In the genomic region with DNA sequence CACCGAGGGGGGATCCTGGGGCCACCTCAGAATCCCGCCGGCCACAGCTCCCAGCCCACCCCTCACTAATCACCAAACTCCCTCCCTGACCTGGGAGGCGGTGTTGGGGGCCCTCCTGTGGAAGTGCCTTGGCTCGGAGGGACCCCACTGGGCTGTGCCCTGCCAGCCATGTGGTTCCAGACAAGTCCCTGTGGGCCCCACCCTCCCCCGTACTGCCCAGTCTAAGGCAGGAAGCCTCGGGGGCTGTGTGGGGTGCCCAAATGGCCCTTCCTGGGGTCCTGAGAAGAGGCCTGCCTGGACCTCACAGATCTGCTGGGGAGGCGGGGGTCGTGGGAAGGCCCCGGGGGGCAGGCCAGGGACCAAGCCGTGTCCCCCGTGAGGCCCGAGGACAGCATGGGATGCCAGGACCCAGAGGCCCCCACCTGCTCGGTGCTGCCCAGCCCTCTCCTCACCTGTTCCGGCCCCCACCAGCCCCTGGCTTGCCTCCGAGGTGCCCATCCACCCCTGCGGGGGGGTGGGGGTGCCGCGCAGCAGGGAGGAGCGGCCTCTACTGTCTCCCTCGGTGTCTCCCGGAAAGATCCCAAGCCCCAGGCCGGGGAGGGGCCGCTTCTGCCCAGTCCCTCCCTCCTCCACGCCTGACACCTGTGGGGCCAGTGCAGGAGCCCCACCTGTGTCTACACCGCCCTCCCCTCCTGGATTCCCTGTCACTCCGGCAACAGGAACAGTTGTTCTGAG, we compare ENCODE assay signal across 29 cellular contexts. TPM values are rescaled to one million over a fixed set of nuclear protein-coding genes. Genes with fewer than 3 reads are reported as not detected.
DNase-seq lines count a peak whose midpoint lies in the region; ATAC-seq and TF ChIP-seq lines count a peak whose summit lies in the region.
"Had no signal": no experiment of that assay in that cellular context is flagged by ENCODE, and none has a peak within 500 bp of the region (broad histone marks: within the 10 kb centered on the region; RNA-seq: fewer than 3 reads in every experiment).

No MANE protein-coding gene starts in this region.

- H3F3A ChIP-seq in MM.1S (ENCODE audit: insufficient read depth, low read length) = peaks cover 11% of the 10 kb centered on the region

- no peaks in the 10 kb centered on the region for H3K9me2 ChIP-seq in MM.1S (replicated peaks; ENCODE audit: insufficient read depth, low read length)

- H3K9me3 ChIP-seq in MM.1S (replicated peaks; ENCODE audit: insufficient read depth, low read length) (no peaks in the 10 kb centered on the region), colonic mucosa (no peaks in the 10 kb centered on the region), A673 (ENCODE audit: low read depth, low read length, poor library complexity, severe bottlenecking) (no peaks in the 10 kb centered on the region)
- H3K9me3 ChIP-seq: esophagus muscularis mucosa, pancreas, Peyer's patch, SJCRH30, stomach had no signal

- H2AFZ ChIP-seq in MM.1S (ENCODE audit: low read length) = 0 out of 2 replicates have a peak overlapping the region, but pooled peaks have one; percentile 12
- H2AFZ ChIP-seq: hepatocyte had no signal

- 0 out of 2 replicates have a peak overlapping the region, but pooled peaks have one; percentile 42 for H3K4me2 ChIP-seq in MM.1S (ENCODE audit: low read depth, low read length)
- H3K4me2 ChIP-seq: hepatocyte had no signal

- H3K36me3 ChIP-seq in MM.1S (replicated peaks; ENCODE audit: insufficient read depth, low read length) (no peaks in the 10 kb centered on the region), colonic mucosa (no peaks in the 10 kb centered on the region), A673 (ENCODE audit: insufficient read depth, low read length, poor library complexity, severe bottlenecking) (no peaks in the 10 kb centered on the region)
- H3K36me3 ChIP-seq: brain microvascular endothelial cell, pancreas, Peyer's patch, SJCRH30 had no signal

- H3K9ac ChIP-seq in MM.1S (ENCODE audit: low read length) (no peak overlapping the region), colonic mucosa (ENCODE audit: low read depth in 2 of 2, low read length in 2 of 2) (no peak overlapping the region)

- no peaks in the 10 kb centered on the region for H4K20me1 ChIP-seq in MM.1S (ENCODE audit: insufficient read depth, low read length)

- DNase-seq in DMS53 treated with DMSO at 0.1 percent for 48 hours (lab: John Stamatoyannopoulos, UW; ENCODE audit: unreplicated experiment) = peak; percentile 42
- no peak for DNase-seq in MM.1S
- peak; percentile 60 for DNase-seq in colonic mucosa
- peak; percentile 74 for DNase-seq in posterior vena cava (ENCODE audit: low spot score)
- no peak for DNase-seq in islet precursor cell
- DNase-seq in NCI-H2029 (lab: John Stamatoyannopoulos, UW) = no peak
- DNase-seq in A673 (ENCODE audit: low spot score) = no peak
- DNase-seq: activated CD4-positive, alpha-beta T cell treated with anti-CD3 and anti-CD28 coated beads for 1 hour; activated CD8-positive, alpha-beta T cell treated with anti-CD3 and anti-CD28 coated beads, Interleukin-2, amount 10 ng/mL, durations not matched to agents 7 days and 5 days; activated T-cell treated with anti-CD3 and anti-CD28 coated beads for 4 hours; brain microvascular endothelial cell; DND-41; effector memory CD4-positive, alpha-beta T cell; IMR-90; naive thymus-derived CD4-positive, alpha-beta T cell; NCI-H1092 treated with DMSO at 0.1 percent for 48 hours; NCI-H2107; SJCRH30; stomach; trophoblast cell had no signal

- no peak for ATAC-seq in HG02642 (IDR thresholded peaks at IDR 0.05; ENCODE audit: poor library complexity, unreplicated experiment)
- ATAC-seq: activated CD8-positive, alpha-beta T cell treated with anti-CD3 and anti-CD28 coated beads, Interleukin-2, amount 10 ng/mL, durations not matched to agents 7 days and 5 days; left lobe of liver; naive thymus-derived CD4-positive, alpha-beta T cell; right cardiac atrium had no signal

- TF ChIP-seq CTCF in MM.1S (IDR thresholded peaks at IDR 0.05; ENCODE audit: low read length) = no peak
- TF ChIP-seq CTCF in colonic mucosa (IDR thresholded peaks at IDR 0.05) = no peak
- no peak for TF ChIP-seq CTCF in A673 (conservative IDR thresholded peaks at IDR 0.05; ENCODE audit: low read depth, low read length)

- POLR2A ChIA-PET in A673 (lab: Charles Lee; ENCODE audit: low non-redundant PET) = no interaction called here

- no peak overlapping the region for H3K4me3 ChIP-seq in MM.1S (ENCODE audit: low read length)
- peak overlapping the region; percentile 24 for H3K4me3 ChIP-seq in colonic mucosa
- H3K4me3 ChIP-seq in A673 (ENCODE audit: low read depth, low read length, poor library complexity, severe bottlenecking) = no peak overlapping the region
- H3K4me3 ChIP-seq: esophagus muscularis mucosa, hepatocyte, pancreas, Peyer's patch, SJCRH30, stomach had no signal

- CTCF ChIA-PET in A673 (lab: Charles Lee) = no interaction called here

- no peaks in the 10 kb centered on the region for H3K79me2 ChIP-seq in MM.1S (ENCODE audit: low read length)
- H3K79me2 ChIP-seq: hepatocyte had no signal

- intact Hi-C loops in colonic mucosa (cut with DNase I) (no loop called here), posterior vena cava (cut with DNase I) (loop anchor here in 1 of 2 donors (5.0 kb wide), 1 partner anchor 807 kb away; no protein-coding TSS in a partner anchor), A673 (cut with micrococcal nuclease; ENCODE audit: unreplicated experiment) (no loop called here)

- H3K27ac ChIP-seq in MM.1S (ENCODE audit: low read length) (no peak overlapping the region), colonic mucosa (no peak overlapping the region), A673 (ENCODE audit: low read depth, low read length, poor library complexity, severe bottlenecking) (no peak overlapping the region)
- H3K27ac ChIP-seq: brain microvascular endothelial cell, esophagus muscularis mucosa, hepatocyte, Peyer's patch, SJCRH30, stomach had no signal

- H3K27me3 ChIP-seq in MM.1S (replicated peaks; ENCODE audit: insufficient read depth, low read length) (peaks cover 7% of the 10 kb centered on the region), colonic mucosa (no peaks in the 10 kb centered on the region), A673 (replicated peaks; ENCODE audit: insufficient read depth, low read depth, low read length, poor library complexity) (no peaks in the 10 kb centered on the region)
- H3K27me3 ChIP-seq: brain microvascular endothelial cell, hepatocyte, pancreas had no signal

- H3K4me1 ChIP-seq in MM.1S (ENCODE audit: low read length) (peaks cover 28% of the 10 kb centered on the region), colonic mucosa (peaks cover 5% of the 10 kb centered on the region), A673 (ENCODE audit: insufficient read depth, low read length, poor library complexity, severe bottlenecking) (no peaks in the 10 kb centered on the region)
- H3K4me1 ChIP-seq: esophagus muscularis mucosa, pancreas had no signal

- no TSS peak for BruUV-seq in A673 (replicated peaks; lab: Mats Ljungman, UMichigan)

RNA-seq across cellular contexts. Expression of gene KREMEN2, which starts 9.3 kb away (rescaled TPM):
- 1 to 10 TPM; 1.4 to 1.5 TPM for total RNA-seq in colonic mucosa
- not detected for total RNA-seq in posterior vena cava
- 0.49 and 1.6 TPM in 2 replicates for total RNA-seq in A673 (2021)
- total RNA-seq: frontal cortex; IMR-90; left lobe of liver; naive thymus-derived CD4-positive, alpha-beta T cell; right cardiac atrium; T-helper 1 cell treated with Interleukin-12 subunit alpha and Interleukin-12 subunit beta and Interleukin-4 antibody, amounts not matched to agents 30 ng/mL and 1 ng/mL, for 36 hours had no signal

RNA-seq across cellular contexts. Expression of gene PAQR4, which starts 14.3 kb away (rescaled TPM):
- total RNA-seq in colonic mucosa (10 to 100 TPM; 14.0 to 42.3 TPM), posterior vena cava (1 to 10 TPM; 2.5 to 5.4 TPM), A673 (2021) (46.5 and 49.7 TPM in 2 replicates)

RNA-seq across cellular contexts. Expression of gene PKMYT1, which starts 25.4 kb away (rescaled TPM):
- 10 to 100 TPM in 1 of 2 donors, 1 to 10 TPM in 1; 9.5 to 76.6 TPM for total RNA-seq in colonic mucosa
- total RNA-seq in posterior vena cava = 1 to 10 TPM in 1 of 2 donors, under 1 TPM in 1; 0.76 to 1.6 TPM
- total RNA-seq in A673 (2021) = 120 and 128 TPM in 2 replicates

RNA-seq across cellular contexts. Expression of gene FLYWCH1, which starts 43.1 kb away (rescaled TPM):
- total RNA-seq in colonic mucosa (10 to 100 TPM; 18.5 to 28.4 TPM), posterior vena cava (10 to 100 TPM; 31.0 to 37.7 TPM), A673 (2021) (46.8 and 47.0 TPM in 2 replicates)

RNA-seq across cellular contexts. Expression of gene CLDN9, which starts 57.9 kb away (rescaled TPM):
- under 1 TPM; 0.35 to 0.67 TPM for total RNA-seq in colonic mucosa
- not detected for total RNA-seq in posterior vena cava
- not detected in 2 replicates for total RNA-seq in A673 (2021)
- total RNA-seq: frontal cortex, IMR-90, SJCRH30, stomach had no signal

Comparison
In these comparisons a context has a peak if more than half of its experiments do, and no peak if none do; other contexts are left out.
1. DNase-seq: peak in DMS53 treated with DMSO at 0.1 percent for 48 hours (single experiment), colonic mucosa (single experiment) and posterior vena cava (single experiment); none in MM.1S (single experiment), islet precursor cell (single experiment), NCI-H2029 (single experiment) and A673 (single experiment).
2. RNA of gene PKMYT1, which starts 25.4 kb away (total RNA-seq): 120 to 128 TPM in A673 and 9.5 to 76.6 TPM in colonic mucosa; 0.76 to 1.6 TPM in posterior vena cava; every median in the first group is over 4 times any median in the second.